Comparison of ENCODE assay signal across 9 cellular contexts in the genomic region with DNA sequence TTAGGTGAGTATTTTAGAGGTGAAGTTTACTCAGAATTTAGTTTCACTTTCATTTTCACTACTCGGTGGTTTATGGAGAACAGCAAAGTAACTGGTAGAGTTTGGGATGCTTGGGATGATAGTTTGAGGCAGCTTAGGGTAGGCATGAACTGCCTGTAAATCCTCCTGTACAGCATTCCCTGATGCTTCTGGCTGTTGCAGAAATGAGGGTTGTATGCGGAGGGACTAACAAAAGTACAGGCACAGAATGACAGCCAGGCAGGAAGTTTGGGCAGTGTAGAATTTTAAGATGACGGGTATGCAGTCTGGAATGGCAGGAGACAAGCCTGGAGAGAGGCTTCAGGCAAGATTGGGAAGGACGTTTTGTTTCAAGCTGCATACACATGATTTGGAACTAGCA. TPM values are rescaled to one million over a fixed set of nuclear protein-coding genes. Genes with fewer than 3 reads are reported as not detected.
DNase-seq lines count a peak whose midpoint lies in the region; ATAC-seq and TF ChIP-seq lines count a peak whose summit lies in the region.
"Had no signal": no experiment of that assay in that cellular context is flagged by ENCODE, and none has a peak within 500 bp of the region (broad histone marks: within the 10 kb centered on the region; RNA-seq: fewer than 3 reads in every experiment).

No MANE protein-coding gene starts in this region.

- H3K9me3 Mint-ChIP-seq in activated CD8-positive, alpha-beta memory T cell treated with anti-CD3 and anti-CD28 coated beads, Interleukin-2, amount 10 ng/mL, durations not matched to agents 7 days and 5 days (ENCODE audit: low read depth): no peaks in the 10 kb centered on the region

- H3K9me3 ChIP-seq in tibial artery: no peaks in the 10 kb centered on the region

- intact Hi-C loops in left colon (cut with DNase I, micrococcal nuclease) (loop anchor here in 1 of 2 donors (10.0 kb wide), 1 partner anchor 47 kb away; a partner anchor contains a TSS), tibial artery (cut with DNase I; ENCODE audit: low total_unique reads) (no loop called here)

- in situ Hi-C loops in astrocyte of the spinal cord (cut with HindIII; ENCODE audit: low sequenced_read_pairs): no loop called here

- peaks cover 49% of the 10 kb centered on the region for H3K4me1 Mint-ChIP-seq in activated CD8-positive, alpha-beta memory T cell treated with anti-CD3 and anti-CD28 coated beads, Interleukin-2, amount 10 ng/mL, durations not matched to agents 7 days and 5 days

- H3K27me3 Mint-ChIP-seq in activated CD8-positive, alpha-beta memory T cell treated with anti-CD3 and anti-CD28 coated beads, Interleukin-2, amount 10 ng/mL, durations not matched to agents 7 days and 5 days: no peaks in the 10 kb centered on the region

- H3K36me3 Mint-ChIP-seq in activated CD8-positive, alpha-beta memory T cell treated with anti-CD3 and anti-CD28 coated beads, Interleukin-2, amount 10 ng/mL, durations not matched to agents 7 days and 5 days: peaks cover 60% of the 10 kb centered on the region

- peaks cover 0 to 22% (median 3%) of the 10 kb centered on the region in 4 donors for H3K4me1 ChIP-seq in tibial artery

- H3K27me3 ChIP-seq in tibial artery: no peaks in the 10 kb centered on the region

- CTCF ChIA-PET in activated CD8-positive, alpha-beta memory T cell treated with anti-CD3 and anti-CD28 coated beads, Interleukin-2, amount 10 ng/mL, durations not matched to agents 7 days and 5 days (lab: Charles Lee): no interaction called here

- H3K36me3 ChIP-seq in tibial artery: peaks cover 19 to 40% (median 30%) of the 10 kb centered on the region in 3 donors

- TF ChIP-seq CTCF in astrocyte of the spinal cord (IDR thresholded peaks at IDR 0.05; ENCODE audit: low read depth, low read length) (no peak), tibial artery (IDR thresholded peaks at IDR 0.05) (no peak)

- no peak for DNase-seq in activated CD8-positive, alpha-beta memory T cell treated with anti-CD3 and anti-CD28 coated beads, Interleukin-2, amount 10 ng/mL, durations not matched to agents 7 days and 5 days
- no peak for DNase-seq in activated CD8-positive, alpha-beta memory T cell treated with anti-CD3 and anti-CD28 coated beads for 24 hours
- DNase-seq in astrocyte of the spinal cord (ENCODE audit: low read depth, low spot score) (peak; percentile 46), left colon (no peak), tibial artery (no peak), NCI-H1694 treated with DMSO at 0.1 percent for 48 hours (lab: John Stamatoyannopoulos, UW) (no peak)
- DNase-seq in activated CD4-positive, CD25-positive, alpha-beta regulatory T cell (lab: John Stamatoyannopoulos, UW): no peak
- DNase-seq: AML-193 had no signal

- peak overlapping the region; percentile 33 to 65 for H3K27ac ChIP-seq in tibial artery

- peak overlapping the region; percentile 74 for H3K4me3 Mint-ChIP-seq in activated CD8-positive, alpha-beta memory T cell treated with anti-CD3 and anti-CD28 coated beads, Interleukin-2, amount 10 ng/mL, durations not matched to agents 7 days and 5 days

- H3K27ac Mint-ChIP-seq in activated CD8-positive, alpha-beta memory T cell treated with anti-CD3 and anti-CD28 coated beads, Interleukin-2, amount 10 ng/mL, durations not matched to agents 7 days and 5 days: peak overlapping the region; percentile 89

- peak overlapping the region; percentile 16 for H3K4me3 ChIP-seq in astrocyte of the spinal cord (ENCODE audit: low read depth, low read length)
- peak overlapping the region; percentile 35 to 47 for H3K4me3 ChIP-seq in tibial artery

- peak; percentile 53 for ATAC-seq in activated CD8-positive, alpha-beta memory T cell treated with anti-CD3 and anti-CD28 coated beads, Interleukin-2, amount 10 ng/mL, durations not matched to agents 7 days and 5 days
- peak; percentile 30 for ATAC-seq in left colon
- ATAC-seq in HG03108 (IDR thresholded peaks at IDR 0.05; ENCODE audit: unreplicated experiment): no peak

RNA-seq across cellular contexts. Expression of a gene that starts 48.0 kb away (rescaled TPM):
- 10 to 100 TPM; 36.2 to 41.2 TPM for total RNA-seq in activated CD8-positive, alpha-beta memory T cell treated with anti-CD3 and anti-CD28 coated beads, Interleukin-2, amount 10 ng/mL, durations not matched to agents 7 days and 5 days
- 10 to 100 TPM; 65.8 to 93.3 TPM for total RNA-seq in left colon

RNA-seq across cellular contexts. Expression of a gene that starts 49.9 kb away (rescaled TPM):
- 100 to 1,000 TPM; 143 to 155 TPM for total RNA-seq in activated CD8-positive, alpha-beta memory T cell treated with anti-CD3 and anti-CD28 coated beads, Interleukin-2, amount 10 ng/mL, durations not matched to agents 7 days and 5 days
- total RNA-seq in left colon: 100 to 1,000 TPM; 179 to 214 TPM
